Comparison of ENCODE assay signal across 14 cellular contexts in genomic region chr17:47257651-47258339, GRCh38. TPM values are rescaled to one million over a fixed set of nuclear protein-coding genes. Genes with fewer than 3 reads are reported as not detected.
DNase-seq lines count a peak whose midpoint lies in the region; ATAC-seq and TF ChIP-seq lines count a peak whose summit lies in the region.
"Had no signal": no experiment of that assay in that cellular context is flagged by ENCODE, and none has a peak within 500 bp of the region (broad histone marks: within the 10 kb centered on the region; RNA-seq: fewer than 3 reads in every experiment).

No MANE protein-coding gene starts in this region.

- TF ChIP-seq RAD21 in HCT116 (IDR thresholded peaks at IDR 0.05; ENCODE audit: low read depth), result no peak

- 26% methylated on average over 9 of the region's 9 CpGs for WGBS in suprapubic skin
- 32% methylated on average over 9 of the region's 9 CpGs for WGBS in prostate gland

- no peaks in the 10 kb centered on the region for H3K9me2 ChIP-seq in HCT116 (ENCODE audit: insufficient read depth)

- peak overlapping the region; percentile 21 for H3K4me2 ChIP-seq in HCT116 (ENCODE audit: low read length)

- H3K4me3 ChIP-seq in HCT116 (replicated peaks in 1 of 2; ENCODE audit: low read depth in 1 of 2, low read length in 2 of 2) (no peak overlapping the region), fibroblast of pulmonary artery (replicated peaks; ENCODE audit: low read depth, low read length) (no peak overlapping the region), suprapubic skin (no peak overlapping the region), prostate gland (no peak overlapping the region)
- H3K4me3 ChIP-seq: adrenal gland had no signal

- no TSS peak for BruUV-seq in HCT116 (replicated peaks; lab: Mats Ljungman, UMichigan)

- no peaks in the 10 kb centered on the region for H3K36me3 ChIP-seq in HCT116 (ENCODE audit: control insufficient read depth in 1 of 2, insufficient read depth in 2 of 2, low read length in 2 of 2)
- H3K36me3 ChIP-seq in suprapubic skin, result no peaks in the 10 kb centered on the region
- no peaks in the 10 kb centered on the region for H3K36me3 ChIP-seq in prostate gland
- H3K36me3 ChIP-seq: adrenal gland had no signal

- TF ChIP-seq CTCF in HCT116 (IDR thresholded peaks at IDR 0.05 in 2 of 3, conservative IDR thresholded peaks at IDR 0.05 in 1 of 3; ENCODE audit: borderline replicate concordance in 1 of 3, insufficient read depth in 1 of 3, low read depth in 2 of 3, low read length in 2 of 3) (no peak), fibroblast of pulmonary artery (IDR thresholded peaks at IDR 0.05; ENCODE audit: low read length, missing control alignments) (no peak), suprapubic skin (IDR thresholded peaks at IDR 0.05) (no peak), prostate gland (IDR thresholded peaks at IDR 0.05) (no peak)

- no peaks in the 10 kb centered on the region; a peak in 1 of 4 replicates for H3K9me3 ChIP-seq in HCT116 (ENCODE audit: control insufficient read depth in 1 of 2, insufficient read depth in 1 of 2, low read depth in 1 of 2, low read length in 2 of 2)
- no peaks in the 10 kb centered on the region for H3K9me3 ChIP-seq in suprapubic skin
- H3K9me3 ChIP-seq in prostate gland, result no peaks in the 10 kb centered on the region
- H3K9me3 ChIP-seq: adrenal gland had no signal

- in situ Hi-C loops in G401 (cut with HindIII; ENCODE audit: low sequenced_read_pairs), result no loop called here

- TF ChIP-seq EP300 in suprapubic skin (IDR thresholded peaks at IDR 0.05), result no peak

- ATAC-seq in HCT116, result no peak
- ATAC-seq: right cardiac atrium; stimulated activated effector memory CD8-positive, alpha-beta T cell treated with anti-CD3 and anti-CD28 coated beads, Interleukin-12 subunit alpha, Interleukin-12 subunit beta, amount 100 ng/mL, for 72 hours had no signal

- TF ChIP-seq POLR2A in HCT116 (IDR thresholded peaks at IDR 0.05; ENCODE audit: borderline replicate concordance, extremely low read depth, insufficient read depth, insufficient read length), result no peak
- no peak for TF ChIP-seq POLR2A in suprapubic skin (IDR thresholded peaks at IDR 0.05)
- no peak for TF ChIP-seq POLR2A in prostate gland (IDR thresholded peaks at IDR 0.05)

- DNase-seq in HCT116 (ENCODE audit: low read depth, low spot score) (no peak), SW480 (ENCODE audit: low spot score) (peak; percentile 68), fibroblast of pulmonary artery (ENCODE audit: low read depth) (peak; percentile 62), suprapubic skin (ENCODE audit: low spot score in 2 of 2) (no peak), NCI-H2171 (lab: John Stamatoyannopoulos, UW) (no peak), prostate gland (ENCODE audit: low spot score) (no peak), G401 (ENCODE audit: low spot score) (no peak), KG1 (lab: John Stamatoyannopoulos, UW) (no peak)
- DNase-seq: activated CD4-positive, alpha-beta T cell treated with anti-CD3 and anti-CD28 coated beads, Interleukin-2, amount 50 U/mL, for 1 hour; adrenal gland; NCI-H510A treated with DMSO at 0.1 percent for 48 hours; right cardiac atrium had no signal

- H3K4me1 ChIP-seq in HCT116 (ENCODE audit: control insufficient read depth in 1 of 2, insufficient read depth in 2 of 2, low read length in 2 of 2) (peaks cover 5 to 20% of the 10 kb centered on the region in 2 experiments; a peak in 3 of 4 replicates), suprapubic skin (peaks cover 41% of the 10 kb centered on the region), prostate gland (replicated peaks) (no peaks in the 10 kb centered on the region)

- RAD21 ChIA-PET in HCT116 (lab: Charles Lee; ENCODE audit: low non-redundant PET in 1 of 2, low total read pairs in 2 of 2, uncharacterized antibody in 2 of 2, unreplicated experiment in 2 of 2), result no interaction called here

- no peaks in the 10 kb centered on the region for H3K27me3 ChIP-seq in HCT116 (ENCODE audit: insufficient read depth, low read length)
- peaks cover 30% of the 10 kb centered on the region for H3K27me3 ChIP-seq in suprapubic skin
- no peaks in the 10 kb centered on the region for H3K27me3 ChIP-seq in prostate gland (replicated peaks; ENCODE audit: insufficient read depth)

- H3K79me2 ChIP-seq in HCT116 (ENCODE audit: insufficient read depth, low read length), result no peaks in the 10 kb centered on the region

- H4K20me1 ChIP-seq in HCT116 (ENCODE audit: insufficient read depth), result no peaks in the 10 kb centered on the region

- no peak overlapping the region for H2AFZ ChIP-seq in HCT116 (ENCODE audit: low read depth, low read length, poor library complexity, severe bottlenecking)

- CTCF ChIA-PET in HCT116 (lab: Charles Lee), result no interaction called here

- H3K27ac ChIP-seq in HCT116 (ENCODE audit: low read depth, low read length) (no peak overlapping the region), suprapubic skin (peak overlapping the region; percentile 65), prostate gland (no peak overlapping the region)
- H3K27ac ChIP-seq: adrenal gland, HL-60 had no signal

- POLR2A ChIA-PET in HCT116 (lab: Charles Lee), result no interaction called here

- intact Hi-C loops in HCT116 (cut with micrococcal nuclease), result no loop called here
- intact Hi-C loops in prostate gland (cut with DNase I), result no loop called here

- no peak overlapping the region for H3K9ac ChIP-seq in HCT116 (ENCODE audit: low read length)

TF ChIP-seq in HCT116, 20 proteins besides CTCF, POLR2A, EP300 and RAD21:
- TF ChIP-seq REST (IDR thresholded peaks at IDR 0.05; ENCODE audit: low read depth), result no peak
- TF ChIP-seq ATF3 (IDR thresholded peaks at IDR 0.05), result no peak
- TF ChIP-seq MAX (IDR thresholded peaks at IDR 0.05), result no peak

RNA-seq across cellular contexts. Expression of gene ITGB3, which starts 4.2 kb away (rescaled TPM):
- not detected for total RNA-seq in HCT116 (2021; ENCODE audit: unreplicated experiment)
- polyA plus RNA-seq in HCT116 (2012), result 0.14 and 0.15 TPM in 2 replicates
- 1 to 10 TPM in 3 of 4 donors, under 1 TPM in 1; 0.76 to 6.6 (median 4.6) TPM for total RNA-seq in suprapubic skin
- 10 to 100 TPM in 1 of 2 donors, 1 to 10 TPM in 1; 3.4 to 12.4 TPM for total RNA-seq in prostate gland
- not detected in 2 replicates for total RNA-seq in G401 (2014; rRNA removed; shearing (Covaris generic))

RNA-seq across cellular contexts. Expression of gene MYL4, which starts 48.6 kb away (rescaled TPM):
- total RNA-seq in HCT116 (2021; ENCODE audit: unreplicated experiment) (0.32 TPM), suprapubic skin (not detected), prostate gland (1 to 10 TPM in 1 of 2 donors, not detected in 1; 4.3 TPM)
- not detected in 2 replicates for polyA plus RNA-seq in HCT116 (2012)
- not detected in 2 replicates for total RNA-seq in G401 (2014; rRNA removed; shearing (Covaris generic))

Comparison
In these comparisons a context has a peak if more than half of its experiments do, and no peak if none do; other contexts are left out.
1. DNase-seq: peak in SW480 (single experiment) and fibroblast of pulmonary artery (single experiment); none in HCT116 (single experiment), suprapubic skin (0 of 2), NCI-H2171 (single experiment), prostate gland (single experiment), G401 (single experiment) and KG1 (single experiment).